In genomic region chr15:78299302-78300102, GRCh38 we compare ENCODE assay signal across 8 cellular contexts. TPM values are rescaled to one million over a fixed set of nuclear protein-coding genes. Genes with fewer than 3 reads are reported as not detected.
A peak's percentile ranks its signal among the peaks of the same experiment; 100 is the strongest.
DNase-seq lines count a peak whose midpoint lies in the region; ATAC-seq and TF ChIP-seq lines count a peak whose summit lies in the region.

Gene SKIC8 (minus strand): TSS chr15:78299609. CDS start chr15:78295686, 3,923 bp downstream.

- H3K4me3 ChIP-seq in OCI-LY7 (ENCODE audit: low read depth, low read length, poor library complexity, severe bottlenecking): peak within 1 kb of the TSS; percentile 96
- H3K4me3 ChIP-seq in mononuclear cell (ENCODE audit: low read length): peak within 1 kb of the TSS; percentile 93

- peaks cover 4% of the 10 kb centered on the region; the same call in 1 of the 2 replicates for H3K36me3 ChIP-seq in OCI-LY7 (ENCODE audit: insufficient read depth, low read length)

- H4K20me1 ChIP-seq in OCI-LY7 (ENCODE audit: insufficient read depth, low read length): no peaks in the 10 kb centered on the region

- TSS peak; percentile 96 for BruUV-seq in OCI-LY7 (replicated peaks; lab: Mats Ljungman, UMichigan)

- H3K4me2 ChIP-seq in OCI-LY7 (ENCODE audit: low read length): peak within 1 kb of the TSS; percentile 87

- ATAC-seq in GM21526 (IDR thresholded peaks at IDR 0.05; ENCODE audit: low FRiP score, unreplicated experiment): peak; percentile 79

- intact Hi-C loops in OCI-LY7 (cut with micrococcal nuclease; ENCODE audit: unreplicated experiment): no loop called here

- peak within 1 kb of the TSS; percentile 84 for H2AFZ ChIP-seq in OCI-LY7 (ENCODE audit: low read length)

- H3K27me3 ChIP-seq in mononuclear cell (ENCODE audit: insufficient read depth, low read length): no peaks in the 10 kb centered on the region

- CTCF ChIA-PET in OCI-LY7 (lab: Charles Lee; ENCODE audit: unreplicated experiment): interaction anchor here (0.5 to 1.0 kb wide), 5 partner anchors 12 to 262 kb away, joined by 3 to 4 read pairs (median 3); no protein-coding TSS in a partner anchor

- no peaks in the 10 kb centered on the region for H3K9me3 ChIP-seq in OCI-LY7 (ENCODE audit: low read length)
- H3K9me3 ChIP-seq in mononuclear cell (ENCODE audit: low read depth, low read length): no peaks in the 10 kb centered on the region

- POLR2A ChIA-PET in OCI-LY7 (lab: Charles Lee): interaction anchor here (0.5 to 1.5 kb wide), 22 partner anchors 9 to 555 kb away, joined by 3 to 16 read pairs (median 3); partner anchors contain the start of genes CHRNA5 and IREB2

- H3K27ac ChIP-seq in OCI-LY7 (ENCODE audit: low read depth, low read length, poor library complexity, severe bottlenecking): peak within 1 kb of the TSS; percentile 32

- H3K4me1 ChIP-seq in OCI-LY7 (ENCODE audit: insufficient read depth, low read length, poor library complexity, severe bottlenecking): peaks cover 21% of the 10 kb centered on the region
- peaks cover 35% of the 10 kb centered on the region for H3K4me1 ChIP-seq in mononuclear cell (ENCODE audit: insufficient read depth, low read length)

- H3K79me2 ChIP-seq in OCI-LY7 (ENCODE audit: insufficient read depth, low read depth, low read length): peaks cover 24% of the 10 kb centered on the region

- TF ChIP-seq CTCF in OCI-LY7 (conservative IDR thresholded peaks at IDR 0.05; ENCODE audit: low read length): no peak

- DNase-seq in DMS 273 treated with DMSO at 0.1 percent for 48 hours (lab: John Stamatoyannopoulos, UW): peak; percentile 83
- DNase-seq in HuH-7.5 (ENCODE audit: low spot score): peak; percentile 96
- DNase-seq in OCI-LY7 (ENCODE audit: low spot score): peak; percentile 94
- DNase-seq in activated CD8-positive, alpha-beta memory T cell treated with anti-CD3 and anti-CD28 coated beads, Interleukin-2, amount 50 U/mL, for 48 hours: peak; percentile 95
- peak; percentile 89 for DNase-seq in epidermal melanocyte (ENCODE audit: insufficient read length, low spot score)
- DNase-seq in stimulated activated CD8-positive, alpha-beta memory T cell treated with anti-CD3 and anti-CD28 coated beads, Interleukin-2, amount 100 ng/mL, for 48 hours (ENCODE audit: low read depth in 2 of 2): peak; percentile 87

- no peaks in the 10 kb centered on the region for H3K9me2 ChIP-seq in OCI-LY7 (ENCODE audit: insufficient read depth, low read length)

RNA-seq across cellular contexts. Expression of gene SKIC8, which starts in this region (rescaled TPM):
- 57.4 and 66.8 TPM in 2 replicates for total RNA-seq in OCI-LY7 (2014; rRNA removed; shearing (Covaris generic))
- total RNA-seq in OCI-LY7 (2022): 53.5 and 59.8 TPM in 2 replicates
- 16.6 TPM for total RNA-seq in mononuclear cell

Comparison
In these comparisons a context has a peak if more than half of its experiments do, and no peak if none do; other contexts are left out.
1. Peak in every context shown above with its lines: DNase-seq, ATAC-seq, H3K4me3 ChIP-seq and H3K27ac ChIP-seq.